10 cellular contexts compared by ENCODE assay signal in the genomic region with DNA sequence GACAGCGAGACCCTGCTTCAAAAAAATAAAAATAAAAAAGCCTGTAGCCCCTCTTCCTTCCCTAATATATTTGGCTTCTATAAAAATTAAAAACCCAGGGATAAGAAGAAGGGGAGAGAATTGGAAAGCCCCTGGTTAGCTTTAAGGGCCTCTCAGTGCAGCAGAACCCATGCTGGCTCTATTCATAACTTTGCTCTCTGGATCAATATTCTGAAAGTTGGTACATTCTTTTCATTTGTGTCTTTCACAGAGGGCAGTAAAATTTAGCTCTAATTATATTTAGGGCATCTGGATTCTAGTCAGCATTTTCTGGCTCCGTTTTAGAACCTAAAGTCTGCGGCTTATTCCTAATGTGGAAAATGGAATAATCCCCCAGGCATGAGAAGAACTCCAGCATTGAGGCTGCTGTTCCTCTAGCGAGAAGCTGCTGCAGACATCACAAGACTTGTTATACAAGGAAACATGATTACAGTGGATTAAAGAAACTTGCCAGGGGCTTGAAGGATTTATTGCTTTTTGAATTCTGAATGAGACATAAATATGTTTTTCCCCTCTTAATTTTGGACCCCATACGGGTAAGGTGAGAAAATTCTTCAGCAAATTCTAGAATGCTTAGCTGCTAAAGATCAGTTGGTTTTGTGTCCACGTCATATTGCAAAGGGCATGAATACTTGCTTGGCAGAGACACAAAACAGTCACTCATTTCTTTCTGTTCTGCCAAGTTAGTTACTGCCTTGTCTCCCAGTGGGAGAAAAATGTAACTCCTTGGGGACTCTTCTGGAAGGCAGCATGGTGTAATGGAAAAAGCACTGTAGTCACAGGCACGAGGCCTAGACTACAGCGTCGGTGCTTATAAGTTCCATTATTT.
A peak's percentile ranks its signal among the peaks of the same experiment; 100 is the strongest.
DNase-seq lines count a peak whose midpoint lies in the region; ATAC-seq and TF ChIP-seq lines count a peak whose summit lies in the region.
"Had no signal": no experiment of that assay in that cellular context is flagged by ENCODE, and none has a peak within 500 bp of the region (broad histone marks: within the 10 kb centered on the region; RNA-seq: fewer than 3 reads in every experiment).

No MANE protein-coding gene starts in this region.

- H3K4me1 ChIP-seq in gastroesophageal sphincter = peaks cover 3 to 39% (median 11%) of the 10 kb centered on the region in 3 donors
- H3K4me1 ChIP-seq in prostate gland (replicated peaks) = no peaks in the 10 kb centered on the region

- no peaks in the 10 kb centered on the region for H3K36me3 Mint-ChIP-seq in activated T-helper 17 cell treated with anti-CD3 and anti-CD28 coated beads, Interleukin-2, amount 50 U/mL, for 72 hours (ENCODE audit: low read depth)

- H3K9me3 ChIP-seq in gastroesophageal sphincter (no peaks in the 10 kb centered on the region), prostate gland (no peaks in the 10 kb centered on the region)

- no peaks in the 10 kb centered on the region for H3K9me3 Mint-ChIP-seq in activated T-helper 17 cell treated with anti-CD3 and anti-CD28 coated beads, Interleukin-2, amount 50 U/mL, for 72 hours
- H3K9me3 Mint-ChIP-seq: CD8-positive, alpha-beta T cell had no signal

- TF ChIP-seq EP300 in gastroesophageal sphincter (IDR thresholded peaks at IDR 0.05) = peak; percentile 6

- no peaks in the 10 kb centered on the region for H3K27me3 Mint-ChIP-seq in activated T-helper 17 cell treated with anti-CD3 and anti-CD28 coated beads, Interleukin-2, amount 50 U/mL, for 72 hours

- intact Hi-C loops in prostate gland (cut with DNase I) (loop anchor here (5.0 to 10.0 kb wide), 2 partner anchors 81 to 176 kb away; a partner anchor contains a TSS), posterior vena cava (cut with DNase I) (no loop called here)

- peak; percentile 94 for ATAC-seq in gastroesophageal sphincter
- ATAC-seq in activated T-helper 17 cell treated with anti-CD3 and anti-CD28 coated beads, Interleukin-2, amount 50 U/mL, for 72 hours (replicated peaks) = no peak
- no peak for ATAC-seq in GM21825 (IDR thresholded peaks at IDR 0.05; ENCODE audit: unreplicated experiment)
- no peak for ATAC-seq in HG03469 (IDR thresholded peaks at IDR 0.05; ENCODE audit: unreplicated experiment)
- ATAC-seq: CD8-positive, alpha-beta T cell had no signal

- H3K4me1 Mint-ChIP-seq in activated T-helper 17 cell treated with anti-CD3 and anti-CD28 coated beads, Interleukin-2, amount 50 U/mL, for 72 hours = peaks cover 5% of the 10 kb centered on the region

- no peak overlapping the region for H3K4me3 Mint-ChIP-seq in activated T-helper 17 cell treated with anti-CD3 and anti-CD28 coated beads, Interleukin-2, amount 50 U/mL, for 72 hours
- H3K4me3 Mint-ChIP-seq: CD8-positive, alpha-beta T cell had no signal

- H3K27ac Mint-ChIP-seq in activated T-helper 17 cell treated with anti-CD3 and anti-CD28 coated beads, Interleukin-2, amount 50 U/mL, for 72 hours = no peak overlapping the region
- H3K27ac Mint-ChIP-seq: CD8-positive, alpha-beta T cell had no signal

- TF ChIP-seq POLR2A in gastroesophageal sphincter (IDR thresholded peaks at IDR 0.05) = no peak
- no peak for TF ChIP-seq POLR2A in prostate gland (IDR thresholded peaks at IDR 0.05)

- H3K27ac ChIP-seq in gastroesophageal sphincter (peak overlapping the region; percentile 84 to 89 (median 88)), prostate gland (peak overlapping the region; percentile 37 to 59)

- H3K4me3 ChIP-seq in AG10803 (ENCODE audit: low read length) (no peak overlapping the region), gastroesophageal sphincter (no peak overlapping the region), prostate gland (no peak overlapping the region)

- 24 to 35% methylated on average over 9 of the region's 9 CpGs for WGBS in gastroesophageal sphincter (ENCODE audit: low coverage in 1 of 2), 2 donors
- 18% methylated on average over 9 of the region's 9 CpGs for WGBS in prostate gland

- H3K27me3 ChIP-seq in gastroesophageal sphincter = no peaks in the 10 kb centered on the region
- H3K27me3 ChIP-seq in prostate gland (replicated peaks; ENCODE audit: insufficient read depth) = no peaks in the 10 kb centered on the region

- H3K36me3 ChIP-seq in gastroesophageal sphincter = peaks cover 0 to 5% of the 10 kb centered on the region in 2 donors
- H3K36me3 ChIP-seq in prostate gland = no peaks in the 10 kb centered on the region

- DNase-seq in AG10803 (ENCODE audit: low read depth) = peak; percentile 95
- peak; percentile 68 for DNase-seq in amniotic stem cell (lab: John Stamatoyannopoulos, UW)
- DNase-seq in prostate gland (ENCODE audit: low spot score) = peak; percentile 13
- no peak for DNase-seq in posterior vena cava (ENCODE audit: low spot score)
- DNase-seq: activated CD4-positive, alpha-beta T cell treated with anti-CD3 and anti-CD28 coated beads for 4 hours; CD8-positive, alpha-beta T cell had no signal

- TF ChIP-seq CTCF in AG10803 (conservative IDR thresholded peaks at IDR 0.05; ENCODE audit: low read length) (no peak), gastroesophageal sphincter (IDR thresholded peaks at IDR 0.05) (peak in 1 of 4 experiments; percentile 23), prostate gland (IDR thresholded peaks at IDR 0.05) (no peak)
